14 cellular contexts compared by ENCODE assay signal in genomic region chr5:34648522-34649158, GRCh38.
"Had no signal": no experiment of that assay in that cellular context is flagged by ENCODE, and none has a peak within 500 bp of the region (broad histone marks: within the 10 kb centered on the region; RNA-seq: fewer than 3 reads in every experiment).

No MANE protein-coding gene starts in this region.

- H3K27me3 ChIP-seq: colonic mucosa, tibial nerve had no signal

- H3K27ac Mint-ChIP-seq: activated naive CD8-positive, alpha-beta T cell treated with anti-CD3 and anti-CD28 coated beads, Interleukin-2, amount 50 U/mL, for 24 hours; nephron; stimulated activated memory B cell treated with anti-CD40 and anti-IgM and Interleukin-4, amounts not matched to agents 10 μg/mL and 1 μg/mL and 100 μg/mL, for 72 hours; T-helper 1 cell treated with Interleukin-12 subunit alpha and Interleukin-12 subunit beta and Interleukin-4 antibody, amounts not matched to agents 30 μg/mL and 1 μg/mL, for 36 hours; WTC11 had no signal

- H3K4me3 ChIP-seq: colonic mucosa, tibial nerve had no signal

- H3K36me3 ChIP-seq: colonic mucosa, tibial nerve had no signal

- H3K4me1 Mint-ChIP-seq: activated naive CD8-positive, alpha-beta T cell treated with anti-CD3 and anti-CD28 coated beads, Interleukin-2, amount 50 U/mL, for 24 hours; stimulated activated memory B cell treated with anti-CD40 and anti-IgM and Interleukin-4, amounts not matched to agents 10 μg/mL and 1 μg/mL and 100 μg/mL, for 72 hours had no signal

- H3K27ac ChIP-seq: colonic mucosa, tibial nerve had no signal

- H3K9me3 ChIP-seq: colonic mucosa, tibial nerve had no signal

- H3K36me3 Mint-ChIP-seq: stimulated activated memory B cell treated with anti-CD40 and anti-IgM and Interleukin-4, amounts not matched to agents 10 μg/mL and 1 μg/mL and 100 μg/mL, for 72 hours had no signal

- H3K9me3 Mint-ChIP-seq: activated naive CD8-positive, alpha-beta T cell treated with anti-CD3 and anti-CD28 coated beads, Interleukin-2, amount 50 U/mL, for 24 hours; stimulated activated memory B cell treated with anti-CD40 and anti-IgM and Interleukin-4, amounts not matched to agents 10 μg/mL and 1 μg/mL and 100 μg/mL, for 72 hours had no signal

- H3K4me1 ChIP-seq: colonic mucosa had no signal

- ATAC-seq: activated naive CD8-positive, alpha-beta T cell treated with anti-CD3 and anti-CD28 coated beads, Interleukin-2, amount 50 U/mL, for 24 hours; left cardiac atrium; stimulated activated memory B cell treated with anti-CD40 and anti-IgM and Interleukin-4, amounts not matched to agents 10 μg/mL and 1 μg/mL and 100 μg/mL, for 72 hours; WTC11 had no signal

- DNase-seq: activated CD4-positive, alpha-beta T cell treated with anti-CD3 and anti-CD28 coated beads for 48 hours; activated CD8-positive, alpha-beta memory T cell treated with anti-CD3 and anti-CD28 coated beads for 24 hours; activated naive CD4-positive, alpha-beta T cell treated with Interleukin-2 at 50 U/mL for 16 hours; activated naive CD8-positive, alpha-beta T cell treated with anti-CD3 and anti-CD28 coated beads, Interleukin-2, amount 50 U/mL, for 24 hours; colonic mucosa; effector CD4-positive, alpha-beta T cell; hippocampal formation; left cardiac atrium; stimulated activated CD4-positive, alpha-beta T cell treated with anti-CD3 and anti-CD28 coated beads, Interleukin-1b, Interleukin-23, amount 100 ng/mL, for 48 hours had no signal

- H3K4me3 Mint-ChIP-seq: activated naive CD8-positive, alpha-beta T cell treated with anti-CD3 and anti-CD28 coated beads, Interleukin-2, amount 50 U/mL, for 24 hours; nephron; stimulated activated memory B cell treated with anti-CD40 and anti-IgM and Interleukin-4, amounts not matched to agents 10 μg/mL and 1 μg/mL and 100 μg/mL, for 72 hours; T-helper 1 cell treated with Interleukin-12 subunit alpha and Interleukin-12 subunit beta and Interleukin-4 antibody, amounts not matched to agents 30 μg/mL and 1 μg/mL, for 36 hours; WTC11 had no signal
